ENCODE assay signal across 12 cellular contexts in genomic region chr1:34639701-34640100, GRCh38.
DNase-seq lines count a peak whose midpoint lies in the region; ATAC-seq lines count a peak whose summit lies in the region.
"Had no signal": no experiment of that assay in that cellular context is flagged by ENCODE, and none has a peak within 500 bp of the region (broad histone marks: within the 10 kb centered on the region; RNA-seq: fewer than 3 reads in every experiment).

No MANE protein-coding gene starts in this region.

- intact Hi-C loops in left colon (cut with DNase I, micrococcal nuclease) (no loop called here), cardiac septum (cut with DNase I) (no loop called here), sciatic nerve (cut with DNase I) (no loop called here)

- no peak overlapping the region for H3K14ac ChIP-seq in trophoblast cell (ENCODE audit: low read length)

- H3K4me3 ChIP-seq in trophoblast cell (ENCODE audit: low read depth, low read length) = no peak overlapping the region
- H3K4me3 ChIP-seq: GM23248 had no signal

- H3K9ac ChIP-seq in trophoblast cell (ENCODE audit: low read length) = no peak overlapping the region
- H3K9ac ChIP-seq: GM23248 had no signal

- H2AFZ ChIP-seq in trophoblast cell (ENCODE audit: insufficient read depth, low read length, poor library complexity) = no peak overlapping the region
- H2AFZ ChIP-seq: GM23248 had no signal

- H4K8ac ChIP-seq in trophoblast cell (ENCODE audit: low read depth, low read length) = no peak overlapping the region

- H4K12ac ChIP-seq in trophoblast cell (ENCODE audit: low read depth, low read length) = no peak overlapping the region

- H2BK5ac ChIP-seq in trophoblast cell (ENCODE audit: low read depth, low read length, poor library complexity) = no peak overlapping the region

- no peak overlapping the region for H2BK120ac ChIP-seq in trophoblast cell (ENCODE audit: insufficient read depth, low read length, poor library complexity)

- peak; percentile 10 for DNase-seq in A172 (ENCODE audit: low spot score)
- peak; percentile 80 for DNase-seq in M059J (ENCODE audit: low read depth)
- peak; percentile 96 for DNase-seq in islet precursor cell
- DNase-seq in trophoblast cell = no peak
- no peak for DNase-seq in left colon
- no peak for DNase-seq in cardiac septum (ENCODE audit: low spot score)
- no peak for DNase-seq in sciatic nerve (ENCODE audit: low spot score)
- DNase-seq: CD4-positive, alpha-beta memory T cell; DMS153; GM23248 had no signal

- H3K9me3 ChIP-seq in trophoblast cell (ENCODE audit: insufficient read depth, low read depth, low read length) = no peaks in the 10 kb centered on the region

- no peak for ATAC-seq in left colon
- ATAC-seq in sciatic nerve = no peak
- ATAC-seq: HCT116 had no signal

- H3K4me2 ChIP-seq in trophoblast cell (ENCODE audit: low read length) = no peak overlapping the region

- H4K91ac ChIP-seq in trophoblast cell (ENCODE audit: low read depth, low read length) = peak overlapping the region; percentile 17

- no peak overlapping the region for H3K23ac ChIP-seq in trophoblast cell (ENCODE audit: low read length)

- peaks cover 3% of the 10 kb centered on the region for H3K79me1 ChIP-seq in trophoblast cell (ENCODE audit: low read length)

- WGBS in trophoblast cell (ENCODE audit: extremely low coverage, insufficient coverage, insufficient read length) = no CpG with 5 or more reads among the region's 9 CpGs

- H3K4me1 ChIP-seq in trophoblast cell (ENCODE audit: control insufficient read depth in 1 of 2, insufficient read depth in 2 of 2, low read length in 2 of 2) = peaks cover 9 to 12% of the 10 kb centered on the region in 2 experiments

- no peak overlapping the region for H3K4ac ChIP-seq in trophoblast cell (ENCODE audit: low read depth, low read length)

- no peak overlapping the region for H2BK12ac ChIP-seq in trophoblast cell (ENCODE audit: low read length)

- no peak overlapping the region for H2AK5ac ChIP-seq in trophoblast cell (ENCODE audit: low read length)

- no peaks in the 10 kb centered on the region for H3K27me3 ChIP-seq in trophoblast cell (ENCODE audit: insufficient read depth, low read length)

- no peaks in the 10 kb centered on the region for H3K36me3 ChIP-seq in trophoblast cell (ENCODE audit: control insufficient read depth in 1 of 2, insufficient read depth in 2 of 2, low read length in 2 of 2)

- no peaks in the 10 kb centered on the region for H3K79me2 ChIP-seq in trophoblast cell (ENCODE audit: control insufficient read depth, insufficient read depth, low read length, poor library complexity)

- H3K18ac ChIP-seq in trophoblast cell (ENCODE audit: low read length) = no peak overlapping the region

- H3K27ac ChIP-seq in trophoblast cell (ENCODE audit: low read depth, low read length) = peak overlapping the region; percentile 13
- H3K27ac ChIP-seq: C4-2B, GM23248 had no signal

Comparison
In these comparisons a context has a peak if more than half of its experiments do, and no peak if none do; other contexts are left out.
1. DNase-seq: peak in A172 (single experiment), M059J (single experiment) and islet precursor cell (single experiment); none in trophoblast cell (0 of 2), left colon (0 of 2), cardiac septum (single experiment) and sciatic nerve (single experiment).